32 cellular contexts compared by ENCODE assay signal in the genomic region with DNA sequence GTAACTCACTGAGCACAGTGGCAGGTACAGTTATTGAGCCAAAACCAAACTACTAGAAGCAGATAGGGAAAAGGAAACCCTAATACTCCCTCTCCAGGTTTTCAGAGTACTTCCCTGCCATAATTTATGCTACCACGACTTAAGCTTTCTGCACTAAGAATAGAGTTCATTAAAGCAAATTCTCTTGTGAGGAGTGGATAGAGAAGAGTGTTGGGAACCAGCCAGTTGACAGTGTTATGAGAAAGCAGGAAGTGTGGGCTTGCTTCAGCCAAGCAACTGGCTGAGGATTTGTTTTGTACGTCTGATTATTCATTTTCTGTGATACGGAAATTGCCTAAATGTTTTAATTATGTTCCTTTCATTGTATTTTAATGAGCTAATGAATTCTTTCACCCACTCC.
DNase-seq lines count a peak whose midpoint lies in the region; FAIRE-seq and TF ChIP-seq lines count a peak whose summit lies in the region.
"Had no signal": no experiment of that assay in that cellular context is flagged by ENCODE, and none has a peak within 500 bp of the region (broad histone marks: within the 10 kb centered on the region; RNA-seq: fewer than 3 reads in every experiment).

No MANE protein-coding gene starts in this region.

- H3K4me1 ChIP-seq in astrocyte (ENCODE audit: insufficient read depth, low read length) (no peaks in the 10 kb centered on the region), neural progenitor cell (no peaks in the 10 kb centered on the region)
- H3K4me1 ChIP-seq: ascending aorta, heart right ventricle, spleen, suprapubic skin had no signal

- TF ChIP-seq CTCF in astrocyte (IDR thresholded peaks at IDR 0.05; ENCODE audit: insufficient read depth, low read depth, low read length) (no peak), fibroblast of mammary gland (conservative IDR thresholded peaks at IDR 0.05; ENCODE audit: control insufficient read depth, insufficient read depth, low read depth, low read length) (no peak), neural progenitor cell (IDR thresholded peaks at IDR 0.05) (no peak)

- DNase-seq in NCI-H2029 treated with DMSO at 0.1 percent for 48 hours (lab: John Stamatoyannopoulos, UW): peak; percentile 9
- DNase-seq in NCI-H2029 (lab: John Stamatoyannopoulos, UW): no peak
- peak; percentile 79 for DNase-seq in astrocyte (ENCODE audit: low read depth)
- peak; percentile 41 for DNase-seq in fibroblast of mammary gland (ENCODE audit: low read depth)
- DNase-seq in skeletal muscle cell (ENCODE audit: low read depth): peak; percentile 3
- no peak for DNase-seq in neural progenitor cell (ENCODE audit: low spot score)
- no peak for DNase-seq in NCI-H2227 (lab: John Stamatoyannopoulos, UW; ENCODE audit: unreplicated experiment)
- DNase-seq in mesenteric fat pad (ENCODE audit: low spot score): no peak
- DNase-seq: 8988T; activated B cell treated with CpG ODN at 0.5 μM for 24 hours; activated CD4-positive, alpha-beta memory T cell treated with anti-CD3 and anti-CD28 coated beads, Interleukin-2, amount 10 ng/mL, durations not matched to agents 7 days and 5 days; AML-193; DMS53; GF-D8; GM23248; heart right ventricle; left cardiac atrium; naive thymus-derived CD4-positive, alpha-beta T cell; NCI-H1694 treated with DMSO at 0.1 percent for 48 hours; NCI-H345; NCI-H774; spleen; stimulated activated CD4-positive, alpha-beta T cell treated with anti-CD3 and anti-CD28 coated beads, Interleukin-2, amount 100 ng/mL, for 48 hours; T1000 had no signal

- H3K9me3 ChIP-seq in astrocyte (ENCODE audit: insufficient read depth, low read depth, low read length) (no peaks in the 10 kb centered on the region), neural progenitor cell (ENCODE audit: low read depth) (no peaks in the 10 kb centered on the region)
- H3K9me3 ChIP-seq: ascending aorta, heart right ventricle, spleen, suprapubic skin had no signal

- H3K27ac ChIP-seq in astrocyte (ENCODE audit: low read depth, low read length) (no peak overlapping the region), neural progenitor cell (no peak overlapping the region)
- H3K27ac ChIP-seq: ascending aorta, GM23248, heart right ventricle, spleen, suprapubic skin had no signal

- no peak overlapping the region for H3K4me3 Mint-ChIP-seq in astrocyte (ENCODE audit: unreplicated experiment)
- H3K4me3 Mint-ChIP-seq in neural progenitor cell: no peak overlapping the region
- H3K4me3 Mint-ChIP-seq: activated B cell treated with CpG ODN at 0.5 μM for 24 hours; activated CD4-positive, alpha-beta memory T cell treated with anti-CD3 and anti-CD28 coated beads, Interleukin-2, amount 10 ng/mL, durations not matched to agents 7 days and 5 days; mesothelial cell of epicardium; naive thymus-derived CD4-positive, alpha-beta T cell; stimulated activated effector memory CD8-positive, alpha-beta T cell treated with anti-CD3 and anti-CD28 coated beads, Interleukin-12 subunit alpha, Interleukin-12 subunit beta, amount 100 ng/mL, for 72 hours had no signal

- H3K79me2 ChIP-seq in astrocyte (ENCODE audit: insufficient read depth, low read length) (no peaks in the 10 kb centered on the region), neural progenitor cell (ENCODE audit: low read depth) (no peaks in the 10 kb centered on the region)

- H2AFZ ChIP-seq in astrocyte (ENCODE audit: low read depth, low read length): no peak overlapping the region
- H2AFZ ChIP-seq in neural progenitor cell (replicated peaks): no peak overlapping the region
- H2AFZ ChIP-seq: GM23248 had no signal

- peaks cover 4% of the 10 kb centered on the region for H3K9me3 Mint-ChIP-seq in astrocyte (ENCODE audit: unreplicated experiment)
- no peaks in the 10 kb centered on the region for H3K9me3 Mint-ChIP-seq in neural progenitor cell
- H3K9me3 Mint-ChIP-seq: activated B cell treated with CpG ODN at 0.5 μM for 24 hours; activated CD4-positive, alpha-beta memory T cell treated with anti-CD3 and anti-CD28 coated beads, Interleukin-2, amount 10 ng/mL, durations not matched to agents 7 days and 5 days; activated naive CD4-positive, alpha-beta T cell treated with anti-CD3 and anti-CD28 coated beads, Interleukin-2, amount 50 U/mL, for 72 hours; activated T-helper 2 cell treated with anti-CD3 and anti-CD28 coated beads, Interferon-gamma antibody, Interleukin-2, Interleukin-4, amounts not matched to agents 10 μg/mL and 5 μg/mL and 100 μg/mL, durations not matched to agents 14 hours and 24 hours and 36 hours; stimulated activated effector memory CD8-positive, alpha-beta T cell treated with anti-CD3 and anti-CD28 coated beads, Interleukin-12 subunit alpha, Interleukin-12 subunit beta, amount 100 ng/mL, for 72 hours had no signal

- H3K4me1 Mint-ChIP-seq in astrocyte (ENCODE audit: low read depth, unreplicated experiment) (no peaks in the 10 kb centered on the region), neural progenitor cell (no peaks in the 10 kb centered on the region)
- H3K4me1 Mint-ChIP-seq: activated CD4-positive, alpha-beta memory T cell treated with anti-CD3 and anti-CD28 coated beads, Interleukin-2, amount 10 ng/mL, durations not matched to agents 7 days and 5 days; naive thymus-derived CD4-positive, alpha-beta T cell; stimulated activated effector memory CD8-positive, alpha-beta T cell treated with anti-CD3 and anti-CD28 coated beads, Interleukin-12 subunit alpha, Interleukin-12 subunit beta, amount 100 ng/mL, for 72 hours had no signal

- H3K36me3 ChIP-seq in astrocyte (ENCODE audit: insufficient read depth, low read length) (no peaks in the 10 kb centered on the region), neural progenitor cell (no peaks in the 10 kb centered on the region)
- H3K36me3 ChIP-seq: ascending aorta, heart right ventricle, spleen, suprapubic skin had no signal

- no peak overlapping the region for H3K9ac ChIP-seq in astrocyte (ENCODE audit: low read length)
- H3K9ac ChIP-seq in neural progenitor cell: no peak overlapping the region
- H3K9ac ChIP-seq: GM23248 had no signal

- H3K36me3 Mint-ChIP-seq in astrocyte (ENCODE audit: low read depth, unreplicated experiment) (no peaks in the 10 kb centered on the region), neural progenitor cell (no peaks in the 10 kb centered on the region)
- H3K36me3 Mint-ChIP-seq: activated naive CD4-positive, alpha-beta T cell treated with anti-CD3 and anti-CD28 coated beads, Interleukin-2, amount 50 U/mL, for 72 hours; mesothelial cell of epicardium; naive thymus-derived CD4-positive, alpha-beta T cell; stimulated activated effector memory CD8-positive, alpha-beta T cell treated with anti-CD3 and anti-CD28 coated beads, Interleukin-12 subunit alpha, Interleukin-12 subunit beta, amount 100 ng/mL, for 72 hours had no signal

- H3F3A ChIP-seq in neural progenitor cell (ENCODE audit: low read depth): no peaks in the 10 kb centered on the region

- H3K4me3 ChIP-seq in astrocyte (ENCODE audit: insufficient read depth, low read depth, low read length) (no peak overlapping the region), fibroblast of mammary gland (ENCODE audit: control insufficient read depth, low read depth, low read length) (no peak overlapping the region), skeletal muscle cell (ENCODE audit: low read depth, low read length) (no peak overlapping the region), neural progenitor cell (no peak overlapping the region)
- H3K4me3 ChIP-seq: ascending aorta, GM23248, heart right ventricle, spleen, suprapubic skin had no signal

- no peak overlapping the region for H3K4me2 ChIP-seq in astrocyte (ENCODE audit: low read length)
- H3K4me2 ChIP-seq in neural progenitor cell: no peak overlapping the region

- H3K27me3 ChIP-seq in astrocyte (ENCODE audit: insufficient read depth, low read length) (no peaks in the 10 kb centered on the region), neural progenitor cell (peaks cover 14% of the 10 kb centered on the region)
- H3K27me3 ChIP-seq: ascending aorta, heart right ventricle, spleen, suprapubic skin had no signal

- no peak overlapping the region for H3K27ac Mint-ChIP-seq in astrocyte (ENCODE audit: unreplicated experiment)
- no peak overlapping the region for H3K27ac Mint-ChIP-seq in neural progenitor cell
- H3K27ac Mint-ChIP-seq: activated B cell treated with CpG ODN at 0.5 μM for 24 hours; activated CD4-positive, alpha-beta memory T cell treated with anti-CD3 and anti-CD28 coated beads, Interleukin-2, amount 10 ng/mL, durations not matched to agents 7 days and 5 days; activated naive CD4-positive, alpha-beta T cell treated with anti-CD3 and anti-CD28 coated beads, Interleukin-2, amount 50 U/mL, for 72 hours; activated T-helper 2 cell treated with anti-CD3 and anti-CD28 coated beads, Interferon-gamma antibody, Interleukin-2, Interleukin-4, amounts not matched to agents 10 μg/mL and 5 μg/mL and 100 μg/mL, durations not matched to agents 14 hours and 24 hours and 36 hours; mesothelial cell of epicardium; naive thymus-derived CD4-positive, alpha-beta T cell; stimulated activated effector memory CD8-positive, alpha-beta T cell treated with anti-CD3 and anti-CD28 coated beads, Interleukin-12 subunit alpha, Interleukin-12 subunit beta, amount 100 ng/mL, for 72 hours had no signal

- FAIRE-seq in astrocyte (lab: Jason Lieb, UNC): no peak
- FAIRE-seq: colon, GM18507 had no signal

- H3K27me3 Mint-ChIP-seq in astrocyte (ENCODE audit: low read depth, unreplicated experiment) (peaks cover 14% of the 10 kb centered on the region), neural progenitor cell (ENCODE audit: insufficient read depth, low read depth) (peaks cover 4% of the 10 kb centered on the region)
- H3K27me3 Mint-ChIP-seq: activated B cell treated with CpG ODN at 0.5 μM for 24 hours; activated CD4-positive, alpha-beta memory T cell treated with anti-CD3 and anti-CD28 coated beads, Interleukin-2, amount 10 ng/mL, durations not matched to agents 7 days and 5 days had no signal

- no peaks in the 10 kb centered on the region for H4K20me1 ChIP-seq in astrocyte (ENCODE audit: insufficient read depth, low read length)
- H4K20me1 ChIP-seq in neural progenitor cell (ENCODE audit: low read depth): no peaks in the 10 kb centered on the region

Comparison
In these comparisons a context has a peak if more than half of its experiments do, and no peak if none do; other contexts are left out.
1. DNase-seq: peak in NCI-H2029 treated with DMSO at 0.1 percent for 48 hours (single experiment), astrocyte (single experiment), fibroblast of mammary gland (single experiment) and skeletal muscle cell (single experiment); none in NCI-H2029 (single experiment), neural progenitor cell (single experiment), NCI-H2227 (single experiment) and mesenteric fat pad (single experiment).